18 cellular contexts compared by ENCODE assay signal in genomic region chr1:226985839-226986463, GRCh38. TPM values are rescaled to one million over a fixed set of nuclear protein-coding genes. Genes with fewer than 3 reads are reported as not detected.
A peak's percentile ranks its signal among the peaks of the same experiment; 100 is the strongest.
DNase-seq lines count a peak whose midpoint lies in the region; ATAC-seq and TF ChIP-seq lines count a peak whose summit lies in the region.
"Had no signal": no experiment of that assay in that cellular context is flagged by ENCODE, and none has a peak within 500 bp of the region (broad histone marks: within the 10 kb centered on the region; RNA-seq: fewer than 3 reads in every experiment).

No MANE protein-coding gene starts in this region.

- DNase-seq in Caco-2 (no peak), Right ventricle myocardium superior (peak; percentile 71), sciatic nerve (ENCODE audit: low spot score) (no peak), MV-4-11 (lab: John Stamatoyannopoulos, UW) (no peak), glomerular visceral epithelial cell (ENCODE audit: extremely low spot score) (no peak), SW480 (ENCODE audit: low spot score) (no peak)
- DNase-seq in activated CD4-positive, CD25-positive, alpha-beta regulatory T cell (lab: John Stamatoyannopoulos, UW) = no peak
- DNase-seq: activated CD4-positive, alpha-beta memory T cell treated with anti-CD3 and anti-CD28 coated beads, Interleukin-2, amount 10 ng/mL, durations not matched to agents 7 days and 5 days; Karpas-422; NCI-H1436 treated with DMSO at 0.1 percent for 48 hours; NCI-H446; SJCRH30 had no signal

- H3K4me3 ChIP-seq in Caco-2 (ENCODE audit: low read depth, low read length) = no peak overlapping the region
- H3K4me3 ChIP-seq: neural progenitor cell, SJCRH30, skin epidermis had no signal

- POLR2A ChIA-PET in Caco-2 (lab: Charles Lee) = no interaction called here

- no peaks in the 10 kb centered on the region for H3K9me3 Mint-ChIP-seq in Caco-2 (ENCODE audit: unreplicated experiment)
- H3K9me3 Mint-ChIP-seq: activated CD4-positive, alpha-beta memory T cell treated with anti-CD3 and anti-CD28 coated beads, Interleukin-2, amount 10 ng/mL, durations not matched to agents 7 days and 5 days; activated T-helper 17 cell treated with anti-CD3 and anti-CD28 coated beads, Interleukin-2, amount 50 U/mL, for 72 hours; memory B cell; neural progenitor cell; stimulated activated naive CD8-positive, alpha-beta T cell treated with anti-CD3 and anti-CD28 coated beads, Interleukin-15, Interleukin-2, amounts not matched to agents 100 ng/mL and 50 ng/mL, for 24 hours had no signal

- peak; percentile 34 for ATAC-seq in Right ventricle myocardium superior (ENCODE audit: poor library complexity)
- peak; percentile 36 for ATAC-seq in sciatic nerve
- ATAC-seq: activated T-helper 17 cell treated with anti-CD3 and anti-CD28 coated beads, Interleukin-2, amount 50 U/mL, for 72 hours had no signal

- H3K36me3 Mint-ChIP-seq in Caco-2 (ENCODE audit: insufficient read depth, unreplicated experiment) = peaks cover 63% of the 10 kb centered on the region

- H3K27ac Mint-ChIP-seq in Caco-2 (ENCODE audit: unreplicated experiment) = peak overlapping the region; percentile 45
- H3K27ac Mint-ChIP-seq: activated CD4-positive, alpha-beta memory T cell treated with anti-CD3 and anti-CD28 coated beads, Interleukin-2, amount 10 ng/mL, durations not matched to agents 7 days and 5 days; activated T-helper 17 cell treated with anti-CD3 and anti-CD28 coated beads, Interleukin-2, amount 50 U/mL, for 72 hours; memory B cell; stimulated activated naive CD8-positive, alpha-beta T cell treated with anti-CD3 and anti-CD28 coated beads, Interleukin-15, Interleukin-2, amounts not matched to agents 100 ng/mL and 50 ng/mL, for 24 hours had no signal

- H3K36me3 ChIP-seq in Caco-2 (ENCODE audit: control insufficient read depth, insufficient read depth, low read length) = peaks cover 1% of the 10 kb centered on the region
- H3K36me3 ChIP-seq: neural progenitor cell had no signal

- H3K27me3 ChIP-seq in Caco-2 (replicated peaks; ENCODE audit: control insufficient read depth, insufficient read depth, low read length) = no peaks in the 10 kb centered on the region
- H3K27me3 ChIP-seq: neural progenitor cell, SJCRH30 had no signal

- H3K9me3 ChIP-seq in Caco-2 = no peaks in the 10 kb centered on the region
- H3K9me3 ChIP-seq: SJCRH30 had no signal

- intact Hi-C loops in Caco-2 (cut with micrococcal nuclease; ENCODE audit: unreplicated experiment) = loop anchor here (5.0 kb wide), 1 partner anchor 39 kb away; no protein-coding TSS in a partner anchor
- intact Hi-C loops in Right ventricle myocardium superior (cut with DNase I) = no loop called here
- intact Hi-C loops in sciatic nerve (cut with DNase I) = no loop called here

- H3K27me3 Mint-ChIP-seq in Caco-2 (ENCODE audit: insufficient read depth, unreplicated experiment) = no peaks in the 10 kb centered on the region
- H3K27me3 Mint-ChIP-seq: activated CD4-positive, alpha-beta memory T cell treated with anti-CD3 and anti-CD28 coated beads, Interleukin-2, amount 10 ng/mL, durations not matched to agents 7 days and 5 days; activated T-helper 17 cell treated with anti-CD3 and anti-CD28 coated beads, Interleukin-2, amount 50 U/mL, for 72 hours; memory B cell; stimulated activated naive CD8-positive, alpha-beta T cell treated with anti-CD3 and anti-CD28 coated beads, Interleukin-15, Interleukin-2, amounts not matched to agents 100 ng/mL and 50 ng/mL, for 24 hours had no signal

- H3K4me1 Mint-ChIP-seq in Caco-2 (ENCODE audit: low read depth, unreplicated experiment) = peaks cover 13% of the 10 kb centered on the region

- peaks cover 8% of the 10 kb centered on the region for H3K4me1 ChIP-seq in Caco-2
- H3K4me1 ChIP-seq: SJCRH30 had no signal

- TF ChIP-seq CTCF in Caco-2 (IDR thresholded peaks at IDR 0.05; ENCODE audit: insufficient read depth in 1 of 2, low read depth in 1 of 2, low read length in 1 of 2, severe bottlenecking in 1 of 2, unreplicated experiment in 1 of 2) (no peak), VCaP (conservative IDR thresholded peaks at IDR 0.05) (no peak)

- H3K27ac ChIP-seq in VCaP = peak overlapping the region; percentile 64; the same call in 1 of the 2 replicates
- H3K27ac ChIP-seq: neural progenitor cell, SJCRH30 had no signal

- CTCF ChIA-PET in Caco-2 (lab: Charles Lee) = no interaction called here

- BruUV-seq in Caco-2 (replicated peaks; lab: Mats Ljungman, UMichigan) = no TSS peak

- H3K4me3 Mint-ChIP-seq in Caco-2 (ENCODE audit: unreplicated experiment) = no peak overlapping the region
- H3K4me3 Mint-ChIP-seq: activated CD4-positive, alpha-beta memory T cell treated with anti-CD3 and anti-CD28 coated beads, Interleukin-2, amount 10 ng/mL, durations not matched to agents 7 days and 5 days; activated T-helper 17 cell treated with anti-CD3 and anti-CD28 coated beads, Interleukin-2, amount 50 U/mL, for 72 hours; memory B cell; neural progenitor cell; stimulated activated naive CD8-positive, alpha-beta T cell treated with anti-CD3 and anti-CD28 coated beads, Interleukin-15, Interleukin-2, amounts not matched to agents 100 ng/mL and 50 ng/mL, for 24 hours had no signal

RNA-seq across cellular contexts. Expression of gene COQ8A, which starts 45.9 kb away (rescaled TPM):
- total RNA-seq in Caco-2 (2022) (50.0 and 57.2 TPM in 2 replicates), Right ventricle myocardium superior (393 TPM), sciatic nerve (32.4 TPM)
